8 cellular contexts compared by ENCODE assay signal in the genomic region with DNA sequence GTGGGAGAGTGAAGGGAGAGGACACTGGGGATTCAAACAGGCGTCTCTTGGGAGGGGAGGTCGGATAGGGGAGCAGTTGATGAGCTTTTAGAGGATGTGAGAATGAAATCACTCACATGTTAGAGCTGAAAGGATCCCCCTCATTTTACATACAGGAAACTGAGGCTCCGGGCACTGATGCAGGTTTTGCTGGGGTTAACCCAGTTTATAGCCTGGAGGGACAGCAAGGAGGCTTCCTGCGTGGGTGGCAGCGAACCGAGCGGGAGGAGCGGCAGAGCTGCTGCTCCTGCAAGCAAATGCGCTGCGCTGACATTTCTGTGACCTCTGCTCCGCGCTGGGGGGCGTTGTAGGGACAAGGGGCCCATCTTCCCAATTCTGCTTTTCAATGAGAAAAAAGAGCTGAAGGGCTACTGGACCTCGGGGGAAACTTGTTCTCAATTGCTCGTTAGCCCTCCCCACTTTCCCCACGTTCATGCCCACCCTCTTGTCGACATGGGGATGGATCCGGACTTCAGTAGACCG. TPM values are rescaled to one million over a fixed set of nuclear protein-coding genes. Genes with fewer than 3 reads are reported as not detected.
DNase-seq lines count a peak whose midpoint lies in the region; ATAC-seq and TF ChIP-seq lines count a peak whose summit lies in the region.

No MANE protein-coding gene starts in this region.

- no peaks in the 10 kb centered on the region for H4K20me1 ChIP-seq in PC-3 (ENCODE audit: low read length)

- intact Hi-C loops in PC-3 (cut with micrococcal nuclease) (no loop called here), esophagus squamous epithelium (cut with DNase I) (no loop called here)

- H3K27me3 ChIP-seq in PC-3 (ENCODE audit: low read length) = peaks cover 79% of the 10 kb centered on the region
- H3K27me3 ChIP-seq in esophagus squamous epithelium = peaks cover 31 to 100% (median 69%) of the 10 kb centered on the region in 4 donors

- H3K4me1 ChIP-seq in PC-3 (ENCODE audit: insufficient read depth, low read length) (peaks cover 6% of the 10 kb centered on the region; the same call in 1 of the 2 replicates), esophagus squamous epithelium (peaks cover 32 to 60% (median 37%) of the 10 kb centered on the region in 3 donors)

- DNase-seq in DMS 273 (lab: John Stamatoyannopoulos, UW; ENCODE audit: unreplicated experiment) = peak; percentile 29
- no peak for DNase-seq in DMS 273 treated with DMSO at 0.1 percent for 48 hours (lab: John Stamatoyannopoulos, UW)
- DNase-seq in PC-3 = no peak
- peak; percentile 56 for DNase-seq in islet precursor cell
- no peak for DNase-seq in KG1 (lab: John Stamatoyannopoulos, UW)
- no peak for DNase-seq in esophagus squamous epithelium (lab: John Stamatoyannopoulos, UW)
- no peak for DNase-seq in RWPE1 (ENCODE audit: low spot score)

- H3K4me3 ChIP-seq in PC-3 (ENCODE audit: low read length) = no peak overlapping the region; the same call in 1 of the 2 replicates
- H3K4me3 ChIP-seq in esophagus squamous epithelium = peak overlapping the region in 2 of 4 donors; percentile 56 to 79

- no peaks in the 10 kb centered on the region for H3F3A ChIP-seq in PC-3 (ENCODE audit: low read length, unreplicated experiment)

- no peaks in the 10 kb centered on the region for H3K36me3 ChIP-seq in PC-3 (ENCODE audit: low read depth, low read length)
- no peaks in the 10 kb centered on the region for H3K36me3 ChIP-seq in esophagus squamous epithelium

- WGBS in esophagus squamous epithelium, 2 donors = 2 to 4% methylated on average over 9 to 13 of the region's 19 CpGs

- H3K27ac ChIP-seq in PC-3 (ENCODE audit: low read length) = no peak overlapping the region
- H3K27ac ChIP-seq in esophagus squamous epithelium = no peak overlapping the region
- H3K27ac ChIP-seq in RWPE1 = no peak overlapping the region

- CTCF ChIA-PET in PC-3 (lab: Charles Lee) = no interaction called here
- CTCF ChIA-PET in RWPE1 (lab: Yijun Ruan, JAX) = interaction anchor here (1.2 kb wide), 1 partner anchor 195 kb away, joined by 3 read pairs; no protein-coding TSS in a partner anchor

- TF ChIP-seq POLR2A in esophagus squamous epithelium (IDR thresholded peaks at IDR 0.05) = no peak

- no peak overlapping the region for H3K9ac ChIP-seq in PC-3 (ENCODE audit: low read length)

- no TSS peak for BruUV-seq in PC-3 (replicated peaks; lab: Mats Ljungman, UMichigan)

- no peaks in the 10 kb centered on the region for H3K79me2 ChIP-seq in PC-3 (ENCODE audit: low read length)

- ATAC-seq in GM21786 (IDR thresholded peaks at IDR 0.05; ENCODE audit: unreplicated experiment) (peak; percentile 34), PC-3 (no peak)

- POLR2A ChIA-PET in PC-3 (lab: Charles Lee; ENCODE audit: unreplicated experiment) = no interaction called here
- POLR2A ChIA-PET in RWPE1 (lab: Yijun Ruan, JAX; ENCODE audit: low non-redundant PET) = no interaction called here

- H2AFZ ChIP-seq in PC-3 (ENCODE audit: low read length) = no peak overlapping the region

- H3K9me3 ChIP-seq in PC-3 (ENCODE audit: low read length) (no peaks in the 10 kb centered on the region), esophagus squamous epithelium (peaks cover 0 to 9% (median 0%) of the 10 kb centered on the region in 3 donors)

- H3K4me2 ChIP-seq in PC-3 (ENCODE audit: low read length) = peak overlapping the region; percentile 91

- H3K9me2 ChIP-seq in PC-3 (replicated peaks; ENCODE audit: low read length) = no peaks in the 10 kb centered on the region

- TF ChIP-seq CTCF in PC-3 (conservative IDR thresholded peaks at IDR 0.05; ENCODE audit: low read depth, low read length) (no peak), esophagus squamous epithelium (IDR thresholded peaks at IDR 0.05) (no peak), RWPE1 (conservative IDR thresholded peaks at IDR 0.05; ENCODE audit: low read depth) (no peak)

RNA-seq across cellular contexts. Expression of a gene that starts 1.1 kb away (rescaled TPM):
- total RNA-seq in PC-3 (2014; rRNA removed) = not detected in 2 replicates
- total RNA-seq in esophagus squamous epithelium = not detected

Comparison
In these comparisons a context has a peak if more than half of its experiments do, and no peak if none do; other contexts are left out.
1. DNase-seq: peak in DMS 273 (single experiment) and islet precursor cell (single experiment); none in DMS 273 treated with DMSO at 0.1 percent for 48 hours (single experiment), PC-3 (single experiment), KG1 (single experiment), esophagus squamous epithelium (single experiment) and RWPE1 (single experiment).